8 cellular contexts compared by ENCODE assay signal in genomic region chr7:130721486-130722277, GRCh38. TPM values are rescaled to one million over a fixed set of nuclear protein-coding genes. Genes with fewer than 3 reads are reported as not detected.
DNase-seq lines count a peak whose midpoint lies in the region; ATAC-seq and TF ChIP-seq lines count a peak whose summit lies in the region.
"Had no signal": no experiment of that assay in that cellular context is flagged by ENCODE, and none has a peak within 500 bp of the region (broad histone marks: within the 10 kb centered on the region; RNA-seq: fewer than 3 reads in every experiment).

No MANE protein-coding gene starts in this region.

- no peaks in the 10 kb centered on the region for H3K4me1 ChIP-seq in esophagus muscularis mucosa

- H3K27me3 ChIP-seq in esophagus muscularis mucosa, result peaks cover 0 to 12% (median 0%) of the 10 kb centered on the region in 4 donors

- no peak for ATAC-seq in HG03095 (IDR thresholded peaks at IDR 0.05; ENCODE audit: unreplicated experiment)

- 34% methylated on average over 5 of the region's 5 CpGs for WGBS in esophagus muscularis mucosa

- H3K9me3 ChIP-seq in esophagus muscularis mucosa, result no peaks in the 10 kb centered on the region

- no peak for TF ChIP-seq POLR2A in esophagus muscularis mucosa (IDR thresholded peaks at IDR 0.05; ENCODE audit: low read depth)

- intact Hi-C loops in esophagus muscularis mucosa (cut with DNase I), result loop anchor here (10.0 kb wide), 1 partner anchor 647 kb away; the partner anchor contains the start of gene KLHDC10

- no peaks in the 10 kb centered on the region for H3K36me3 ChIP-seq in esophagus muscularis mucosa

- H3K27ac ChIP-seq in esophagus muscularis mucosa (replicated peaks in 1 of 4), result no peak overlapping the region

- no peak overlapping the region for H3K4me3 ChIP-seq in esophagus muscularis mucosa

- no peak for TF ChIP-seq EP300 in esophagus muscularis mucosa (IDR thresholded peaks at IDR 0.05)

- peak in 2 of 3 experiments; percentile 46 to 54 for TF ChIP-seq CTCF in esophagus muscularis mucosa (IDR thresholded peaks at IDR 0.05)

- DNase-seq in DMS53 treated with DMSO at 0.1 percent for 48 hours (lab: John Stamatoyannopoulos, UW; ENCODE audit: unreplicated experiment), result peak; percentile 42
- DNase-seq in HuH-7.5 (ENCODE audit: low spot score), result peak; percentile 18
- peak; percentile 31 for DNase-seq in SKM-1 (lab: John Stamatoyannopoulos, UW; ENCODE audit: unreplicated experiment)
- DNase-seq in esophagus muscularis mucosa (ENCODE audit: extremely low spot score), result no peak
- DNase-seq in myocyte (ENCODE audit: low read depth), result peak; percentile 86
- no peak for DNase-seq in activated effector memory CD4-positive, alpha-beta T cell treated with anti-CD3 and anti-CD28 coated beads, Interleukin-2, amount 50 U/mL, for 16 hours

RNA-seq across cellular contexts. Expression of gene KLF14, which starts 12.3 kb away (rescaled TPM):
- total RNA-seq in esophagus muscularis mucosa (under 1 TPM in 1 of 4 donors, not detected in 3; 0.26 TPM), myocyte (not detected in 2 replicates)
- not detected for polyA plus RNA-seq in myocyte (2012)
- total RNA-seq: T-helper 1 cell treated with Interleukin-12 subunit alpha and Interleukin-12 subunit beta and Interleukin-4 antibody, amounts not matched to agents 30 ng/mL and 1 ng/mL, for 36 hours had no signal

RNA-seq across cellular contexts. Expression of gene TSGA13, which starts 35.3 kb away (rescaled TPM):
- not detected for total RNA-seq in esophagus muscularis mucosa
- not detected in 2 replicates for total RNA-seq in myocyte
- polyA plus RNA-seq in myocyte (2012), result not detected
- total RNA-seq: T-helper 1 cell treated with Interleukin-12 subunit alpha and Interleukin-12 subunit beta and Interleukin-4 antibody, amounts not matched to agents 30 ng/mL and 1 ng/mL, for 36 hours had no signal

RNA-seq across cellular contexts. Expression of gene COPG2, which starts 53.1 kb away (rescaled TPM):
- total RNA-seq in esophagus muscularis mucosa (10 to 100 TPM in 3 of 4 donors, 1 to 10 TPM in 1; 9.6 to 11.9 (median 10.7) TPM), myocyte (60.6 and 68.8 TPM in 2 replicates)
- 33.0 TPM for polyA plus RNA-seq in myocyte (2012)

Comparison
In these comparisons a context has a peak if more than half of its experiments do, and no peak if none do; other contexts are left out.
1. DNase-seq: peak in DMS53 treated with DMSO at 0.1 percent for 48 hours (single experiment), HuH-7.5 (single experiment), SKM-1 (single experiment) and myocyte (single experiment); none in esophagus muscularis mucosa (single experiment) and activated effector memory CD4-positive, alpha-beta T cell treated with anti-CD3 and anti-CD28 coated beads, Interleukin-2, amount 50 U/mL, for 16 hours (single experiment).